In genomic region chr5:172799416-172799815, GRCh38 we compare ENCODE assay signal across 15 cellular contexts. TPM values are rescaled to one million over a fixed set of nuclear protein-coding genes. Genes with fewer than 3 reads are reported as not detected.
A peak's percentile ranks its signal among the peaks of the same experiment; 100 is the strongest.
DNase-seq lines count a peak whose midpoint lies in the region; ATAC-seq and TF ChIP-seq lines count a peak whose summit lies in the region.
"Had no signal": no experiment of that assay in that cellular context is flagged by ENCODE, and none has a peak within 500 bp of the region (broad histone marks: within the 10 kb centered on the region; RNA-seq: fewer than 3 reads in every experiment).

No MANE protein-coding gene starts in this region.

- no peaks in the 10 kb centered on the region for H3K9me3 Mint-ChIP-seq in Calu3 (ENCODE audit: low read depth, unreplicated experiment)
- H3K9me3 Mint-ChIP-seq: T-helper 1 cell treated with Interleukin-12 subunit alpha and Interleukin-12 subunit beta and Interleukin-4 antibody, amounts not matched to agents 30 μg/mL and 1 μg/mL, for 36 hours had no signal

- H3K4me3 ChIP-seq in ascending aorta (no peak overlapping the region), left lung (no peak overlapping the region), smooth muscle cell (no peak overlapping the region)

- H3K27ac ChIP-seq in ascending aorta (peak overlapping the region; percentile 87 to 93), left lung (peak overlapping the region; percentile 85 to 96), smooth muscle cell (ENCODE audit: low read depth) (peak overlapping the region; percentile 84)
- H3K27ac ChIP-seq: C4-2B had no signal

- peaks cover 4% of the 10 kb centered on the region for H3F3A ChIP-seq in smooth muscle cell (ENCODE audit: low read depth)

- H4K20me1 ChIP-seq in smooth muscle cell (ENCODE audit: low read depth) = no peaks in the 10 kb centered on the region

- H3K4me1 ChIP-seq in ascending aorta (peaks cover 8 to 54% of the 10 kb centered on the region in 2 donors), left lung (peaks cover 44 to 87% of the 10 kb centered on the region in 2 donors), smooth muscle cell (ENCODE audit: low read depth) (no peaks in the 10 kb centered on the region)

- peak overlapping the region; percentile 56 for H3K9ac ChIP-seq in smooth muscle cell (ENCODE audit: low read depth)

- no peaks in the 10 kb centered on the region for H3K27me3 ChIP-seq in ascending aorta
- H3K27me3 ChIP-seq in left lung = no peaks in the 10 kb centered on the region
- no peaks in the 10 kb centered on the region for H3K27me3 ChIP-seq in smooth muscle cell (ENCODE audit: low read depth)

- no peaks in the 10 kb centered on the region for H3K27me3 Mint-ChIP-seq in Calu3 (ENCODE audit: unreplicated experiment)

- no peaks in the 10 kb centered on the region for H3K9me3 ChIP-seq in ascending aorta
- H3K9me3 ChIP-seq in left lung = no peaks in the 10 kb centered on the region
- no peaks in the 10 kb centered on the region for H3K9me3 ChIP-seq in smooth muscle cell (replicated peaks; ENCODE audit: low read depth)

- H3K36me3 ChIP-seq in ascending aorta (no peaks in the 10 kb centered on the region), left lung (no peaks in the 10 kb centered on the region), smooth muscle cell (ENCODE audit: low read depth) (no peaks in the 10 kb centered on the region)

- peaks cover 17% of the 10 kb centered on the region for H3K36me3 Mint-ChIP-seq in Calu3 (ENCODE audit: insufficient read depth, unreplicated experiment)

- ATAC-seq in left lung (no peak), GM21576 (IDR thresholded peaks at IDR 0.05; ENCODE audit: unreplicated experiment) (no peak), HG02610 (IDR thresholded peaks at IDR 0.05; ENCODE audit: unreplicated experiment) (no peak), HG02623 (IDR thresholded peaks at IDR 0.05; ENCODE audit: unreplicated experiment) (no peak)

- peak overlapping the region; percentile 69 for H3K27ac Mint-ChIP-seq in Calu3 (ENCODE audit: unreplicated experiment)
- H3K27ac Mint-ChIP-seq: T-helper 1 cell treated with Interleukin-12 subunit alpha and Interleukin-12 subunit beta and Interleukin-4 antibody, amounts not matched to agents 30 μg/mL and 1 μg/mL, for 36 hours had no signal

- WGBS in smooth muscle cell (ENCODE audit: low lambda C conversion rate) = 95% methylated on average over 6 of the region's 6 CpGs

- H2AFZ ChIP-seq in smooth muscle cell (ENCODE audit: low read depth) = no peak overlapping the region

- no TSS peak for BruUV-seq in Calu3 (replicated peaks; lab: Mats Ljungman, UMichigan)

- no peak for DNase-seq in Calu3
- peak in 1 of 2 donors; percentile 58 for DNase-seq in ascending aorta (ENCODE audit: low spot score in 2 of 2)
- DNase-seq in left lung = no peak
- no peak for DNase-seq in smooth muscle cell (lab: John Stamatoyannopoulos, UW; ENCODE audit: unreplicated experiment)
- DNase-seq in GM19238 (ENCODE audit: insufficient read length, low spot score) = no peak
- DNase-seq: activated CD4-positive, alpha-beta T cell treated with anti-CD3 and anti-CD28 coated beads for 48 hours; activated T-cell treated with anti-CD3 and anti-CD28 coated beads, Interleukin-2, amount 50 U/mL, for 1 hour; effector CD8-positive, alpha-beta T cell; NCI-H1417; stimulated activated CD8-positive, alpha-beta memory T cell treated with anti-CD3 and anti-CD28 coated beads, Interleukin-4, amount 100 ng/mL, for 48 hours had no signal

- H3K79me2 ChIP-seq in smooth muscle cell (ENCODE audit: low read depth) = no peaks in the 10 kb centered on the region

- intact Hi-C loops in Calu3 (cut with micrococcal nuclease; ENCODE audit: unreplicated experiment) = no loop called here
- intact Hi-C loops in ascending aorta (cut with DNase I) = loop anchor here (2.0 to 5.0 kb wide), 3 partner anchors 67 to 103 kb away; no protein-coding TSS in a partner anchor
- intact Hi-C loops in left lung (cut with DNase I) = no loop called here

- CTCF ChIA-PET in Calu3 (lab: Charles Lee) = interaction anchor here (0.7 to 0.9 kb wide), 2 partner anchors 9 to 28 kb away, joined by 3 read pairs; partner anchors contain the start of gene DUSP1

- no peak overlapping the region for H3K4me3 Mint-ChIP-seq in Calu3 (ENCODE audit: low read depth, unreplicated experiment)
- H3K4me3 Mint-ChIP-seq: T-helper 1 cell treated with Interleukin-12 subunit alpha and Interleukin-12 subunit beta and Interleukin-4 antibody, amounts not matched to agents 30 μg/mL and 1 μg/mL, for 36 hours had no signal

- peaks cover 54% of the 10 kb centered on the region for H3K4me1 Mint-ChIP-seq in Calu3 (ENCODE audit: low read depth, unreplicated experiment)

- TF ChIP-seq CTCF in Calu3 (IDR thresholded peaks at IDR 0.05; ENCODE audit: unreplicated experiment) = no peak
- no peak for TF ChIP-seq CTCF in ascending aorta (IDR thresholded peaks at IDR 0.05)
- TF ChIP-seq CTCF in left lung (IDR thresholded peaks at IDR 0.05) = no peak
- no peak for TF ChIP-seq CTCF in smooth muscle cell (IDR thresholded peaks at IDR 0.05; ENCODE audit: borderline replicate concordance, insufficient read depth, poor library complexity, severe bottlenecking)

- peak overlapping the region; percentile 8 for H3K4me2 ChIP-seq in smooth muscle cell

RNA-seq across cellular contexts. Expression of gene DUSP1, which starts 28.4 kb away (rescaled TPM):
- total RNA-seq in Calu3 (2022) (38.1 and 50.5 TPM in 2 replicates), ascending aorta (3,919 TPM), left lung (100 to 1,000 TPM; 203 to 239 TPM), smooth muscle cell (751 and 817 TPM in 2 replicates)
- polyA plus RNA-seq in smooth muscle cell = 656 and 995 TPM in 2 replicates

RNA-seq across cellular contexts. Expression of gene ERGIC1, which starts 34.6 kb away (rescaled TPM):
- 231 and 235 TPM in 2 replicates for total RNA-seq in Calu3 (2022)
- total RNA-seq in ascending aorta = 184 TPM
- total RNA-seq in left lung = 100 to 1,000 TPM; 165 to 229 TPM
- total RNA-seq in smooth muscle cell = 135 and 140 TPM in 2 replicates
- polyA plus RNA-seq in smooth muscle cell = 33.2 and 38.2 TPM in 2 replicates
